Comparison of ENCODE assay signal across 23 cellular contexts in the genomic region with DNA sequence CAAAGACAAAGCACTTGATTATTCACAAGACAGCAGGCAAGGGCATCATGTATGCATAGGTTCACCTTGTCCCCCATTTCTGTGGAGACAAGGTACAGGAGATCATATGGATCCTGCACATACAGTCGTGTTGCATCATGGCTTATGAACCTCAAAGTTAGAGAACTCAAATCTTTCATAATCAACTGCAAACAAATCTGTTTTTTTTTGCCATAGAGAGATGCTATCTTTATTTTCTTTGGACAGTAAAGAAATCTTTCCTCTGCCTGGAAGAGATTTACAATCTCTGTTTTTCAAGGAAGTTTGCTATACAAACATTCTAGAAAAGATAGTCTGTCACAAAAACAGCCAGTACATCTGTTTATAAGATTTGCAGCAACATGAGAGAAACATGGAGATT.
"Had no signal": no experiment of that assay in that cellular context is flagged by ENCODE, and none has a peak within 500 bp of the region (broad histone marks: within the 10 kb centered on the region; RNA-seq: fewer than 3 reads in every experiment).

No MANE protein-coding gene starts in this region.

- H3K27me3 ChIP-seq: gastroesophageal sphincter, heart left ventricle, hepatocyte, ovary, sigmoid colon, tibial nerve, upper lobe of left lung, uterus had no signal

- H3K9me3 ChIP-seq: lower lobe of right lung, psoas muscle, thoracic aorta, uterus had no signal

- H3K36me3 ChIP-seq: gastroesophageal sphincter, heart left ventricle, lower lobe of right lung, ovary, sigmoid colon, thoracic aorta, tibial nerve, upper lobe of left lung, uterus had no signal

- H3K27ac ChIP-seq: dorsolateral prefrontal cortex, foreskin keratinocyte, gastroesophageal sphincter, heart left ventricle, hepatocyte, lower lobe of right lung, ovary, psoas muscle, sigmoid colon, thoracic aorta, tibial nerve, upper lobe of left lung, uterus had no signal

- H2AFZ ChIP-seq: hepatocyte had no signal

- H3K4me2 ChIP-seq: hepatocyte had no signal

- H3K79me2 ChIP-seq: hepatocyte had no signal

- DNase-seq: dorsolateral prefrontal cortex; effector CD4-positive, alpha-beta T cell; foreskin keratinocyte; heart left ventricle; left colon; left ventricle myocardium superior; lower lobe of right lung; naive thymus-derived CD8-positive, alpha-beta T cell; occipital lobe; ovary; posterior cingulate gyrus; psoas muscle; right cardiac atrium; sigmoid colon; stimulated activated CD4-positive, alpha-beta T cell treated with anti-CD3 and anti-CD28 coated beads, Interleukin-4, amount 100 ng/mL, for 4 hours; stimulated activated naive CD8-positive, alpha-beta T cell treated with anti-CD3 and anti-CD28 coated beads, Interleukin-15, Interleukin-2, amounts not matched to agents 100 U/mL and 50 U/mL, for 24 hours; substantia nigra; upper lobe of left lung; uterus had no signal

- H3K4me1 ChIP-seq: gastroesophageal sphincter, lower lobe of right lung, psoas muscle, sigmoid colon, upper lobe of left lung, uterus had no signal

- H3K4me3 ChIP-seq: dorsolateral prefrontal cortex, gastroesophageal sphincter, heart left ventricle, hepatocyte, lower lobe of right lung, ovary, psoas muscle, sigmoid colon, thoracic aorta, tibial nerve, upper lobe of left lung, uterus had no signal
